In genomic region chr5:82387041-82387818, GRCh38 we compare ENCODE assay signal across 11 cellular contexts.
DNase-seq lines count a peak whose midpoint lies in the region; ATAC-seq and TF ChIP-seq lines count a peak whose summit lies in the region.
"Had no signal": no experiment of that assay in that cellular context is flagged by ENCODE, and none has a peak within 500 bp of the region (broad histone marks: within the 10 kb centered on the region; RNA-seq: fewer than 3 reads in every experiment).

No MANE protein-coding gene starts in this region.

- in situ Hi-C loops in astrocyte of the spinal cord (cut with HindIII; ENCODE audit: low sequenced_read_pairs): no loop called here

- peak overlapping the region; percentile 24 for H2BK120ac ChIP-seq in mesendoderm (ENCODE audit: low read depth, low read length)

- H3K9me3 Mint-ChIP-seq in effector memory CD8-positive, alpha-beta T cell: no peaks in the 10 kb centered on the region

- peak overlapping the region; percentile 72 for H3K27ac ChIP-seq in mesendoderm (ENCODE audit: low read depth, low read length)

- no peaks in the 10 kb centered on the region for H3K79me2 ChIP-seq in mesendoderm (ENCODE audit: control insufficient read depth, insufficient read depth, low read length)

- H2BK5ac ChIP-seq in mesendoderm (ENCODE audit: low read length): no peak overlapping the region

- no peak overlapping the region for H3K56ac ChIP-seq in mesendoderm (ENCODE audit: low read length)

- H2BK15ac ChIP-seq in mesendoderm (replicated peaks; ENCODE audit: low read depth): no peak overlapping the region

- ATAC-seq in effector memory CD8-positive, alpha-beta T cell (replicated peaks): no peak
- ATAC-seq in HG02938 (IDR thresholded peaks at IDR 0.05; ENCODE audit: unreplicated experiment): no peak
- ATAC-seq: esophagus mucosa had no signal

- no peaks in the 10 kb centered on the region for H3K36me3 Mint-ChIP-seq in effector memory CD8-positive, alpha-beta T cell (ENCODE audit: insufficient read depth)

- no peaks in the 10 kb centered on the region for H3K27me3 ChIP-seq in mesendoderm (ENCODE audit: insufficient read depth, low read length, poor library complexity)

- H3K4me1 Mint-ChIP-seq in effector memory CD8-positive, alpha-beta T cell (ENCODE audit: low read depth in 2 of 2): peaks cover 0 to 4% of the 10 kb centered on the region in 2 donors

- no peak overlapping the region for H3K23ac ChIP-seq in mesendoderm (ENCODE audit: low read length)

- peak; percentile 48 for DNase-seq in DMS153 treated with DMSO at 0.1 percent for 48 hours (lab: John Stamatoyannopoulos, UW; ENCODE audit: unreplicated experiment)
- DNase-seq in NCI-H146 (lab: John Stamatoyannopoulos, UW): peak; percentile 62
- DNase-seq in astrocyte of the spinal cord (ENCODE audit: low read depth, low spot score): peak; percentile 93
- DNase-seq in mesendoderm: peak; percentile 54
- DNase-seq in effector memory CD8-positive, alpha-beta T cell: no peak
- no peak for DNase-seq in AG08395 (ENCODE audit: low spot score)
- DNase-seq in C1 segment of cervical spinal cord (lab: John Stamatoyannopoulos, UW): no peak
- DNase-seq: activated naive CD4-positive, alpha-beta T cell treated with Interleukin-2 at 50 U/mL for 16 hours; H7 had no signal

- H3K27me3 Mint-ChIP-seq in effector memory CD8-positive, alpha-beta T cell: peaks cover 0 to 34% of the 10 kb centered on the region in 2 donors

- no peak overlapping the region for H3K4me3 Mint-ChIP-seq in effector memory CD8-positive, alpha-beta T cell

- H3K4me3 ChIP-seq in astrocyte of the spinal cord (ENCODE audit: low read depth, low read length) (no peak overlapping the region), mesendoderm (ENCODE audit: low read length) (no peak overlapping the region)

- no peak overlapping the region for H3K9ac ChIP-seq in mesendoderm (ENCODE audit: low read length)

- no peak overlapping the region for H3K4ac ChIP-seq in mesendoderm (ENCODE audit: low read depth, low read length)

- no peak overlapping the region for H4K5ac ChIP-seq in mesendoderm (ENCODE audit: low read length)

- WGBS in mesendoderm (ENCODE audit: extremely low coverage, insufficient coverage, low lambda C conversion rate): 100% methylated on average over 1 of the region's 6 CpGs

- no peak overlapping the region for H4K8ac ChIP-seq in mesendoderm (ENCODE audit: low read depth, low read length)

- no peak overlapping the region for H3K27ac Mint-ChIP-seq in effector memory CD8-positive, alpha-beta T cell

- no peaks in the 10 kb centered on the region for H3K4me1 ChIP-seq in mesendoderm (ENCODE audit: control insufficient read depth, low read depth, low read length)

- no peaks in the 10 kb centered on the region for H3K79me1 ChIP-seq in mesendoderm (ENCODE audit: low read length)

- H3K18ac ChIP-seq in mesendoderm (ENCODE audit: low read length): peak overlapping the region; percentile 55

- H3K4me2 ChIP-seq in mesendoderm (ENCODE audit: low read length): no peak overlapping the region

- H3K36me3 ChIP-seq in mesendoderm (ENCODE audit: control insufficient read depth, insufficient read depth, low read length): no peaks in the 10 kb centered on the region

- TF ChIP-seq CTCF in astrocyte of the spinal cord (IDR thresholded peaks at IDR 0.05; ENCODE audit: low read depth, low read length): no peak

- no peak overlapping the region for H2AK5ac ChIP-seq in mesendoderm (ENCODE audit: low read length)

Comparison
In these comparisons a context has a peak if more than half of its experiments do, and no peak if none do; other contexts are left out.
1. DNase-seq: peak in DMS153 treated with DMSO at 0.1 percent for 48 hours (single experiment), NCI-H146 (single experiment), astrocyte of the spinal cord (single experiment) and mesendoderm (single experiment); none in effector memory CD8-positive, alpha-beta T cell (0 of 3), AG08395 (single experiment) and C1 segment of cervical spinal cord (0 of 14).